ENCODE assay signal across 17 cellular contexts in the genomic region with DNA sequence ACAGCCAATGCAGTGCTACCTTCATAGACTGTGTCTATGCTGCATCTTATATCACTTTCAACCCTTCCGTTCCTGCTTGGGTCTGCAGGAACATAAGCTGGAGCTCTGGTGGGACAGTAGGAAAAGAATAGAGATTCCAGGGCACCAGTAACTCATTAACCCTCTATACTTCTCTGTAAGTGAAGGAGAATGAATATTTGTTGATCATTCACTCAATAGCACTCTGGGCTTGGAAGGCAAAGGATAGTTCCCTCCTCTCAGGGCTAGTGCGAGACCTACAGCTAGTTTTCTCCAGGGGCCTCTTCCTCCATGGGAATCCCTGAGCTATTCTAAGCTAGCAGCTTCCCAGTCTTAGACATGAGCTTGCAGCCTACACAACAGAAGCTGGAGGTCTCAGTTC.
DNase-seq lines count a peak whose midpoint lies in the region; FAIRE-seq and TF ChIP-seq lines count a peak whose summit lies in the region.
"Had no signal": no experiment of that assay in that cellular context is flagged by ENCODE, and none has a peak within 500 bp of the region (broad histone marks: within the 10 kb centered on the region; RNA-seq: fewer than 3 reads in every experiment).

No MANE protein-coding gene starts in this region.

- TF ChIP-seq CTCF in neural progenitor cell (IDR thresholded peaks at IDR 0.05) (no peak), brain microvascular endothelial cell (IDR thresholded peaks at IDR 0.05; ENCODE audit: low read depth, low read length, missing control alignments) (no peak)

- H3K27ac ChIP-seq in neural progenitor cell = no peak overlapping the region
- H3K27ac ChIP-seq in brain microvascular endothelial cell = no peak overlapping the region
- H3K27ac ChIP-seq: HL-60 had no signal

- H4K20me1 ChIP-seq in neural progenitor cell (ENCODE audit: low read depth) = no peaks in the 10 kb centered on the region

- H3K36me3 ChIP-seq in neural progenitor cell (no peaks in the 10 kb centered on the region), brain microvascular endothelial cell (replicated peaks) (no peaks in the 10 kb centered on the region)

- H3F3A ChIP-seq in neural progenitor cell (ENCODE audit: low read depth) = no peaks in the 10 kb centered on the region

- H3K36me3 Mint-ChIP-seq in neural progenitor cell = no peaks in the 10 kb centered on the region

- H3K79me2 ChIP-seq in neural progenitor cell (ENCODE audit: low read depth) = no peaks in the 10 kb centered on the region

- in situ Hi-C loops in ACHN (cut with HindIII; ENCODE audit: low pct_ligation_motif_present, low pct_unique_long_range_greater_than_20kb, low sequenced_read_pairs) (no loop called here), brain microvascular endothelial cell (cut with HindIII; ENCODE audit: low pct_ligation_motif_present, low sequenced_read_pairs) (no loop called here)

- no peaks in the 10 kb centered on the region for H3K4me1 ChIP-seq in neural progenitor cell

- H3K9ac ChIP-seq in neural progenitor cell = no peak overlapping the region

- CTCF ChIA-PET in HEK293T (lab: Yijun Ruan, JAX) = no interaction called here

- H3K27ac Mint-ChIP-seq in neural progenitor cell = no peak overlapping the region
- H3K27ac Mint-ChIP-seq: B cell; CD4-positive, alpha-beta T cell; H9 had no signal

- H3K4me3 ChIP-seq in neural progenitor cell = no peak overlapping the region
- H3K4me3 ChIP-seq in brain microvascular endothelial cell (ENCODE audit: low read depth, low read length) = no peak overlapping the region

- POLR2A ChIA-PET in HEK293T (lab: Yijun Ruan, JAX) = no interaction called here

- peak; percentile 1 for DNase-seq in ACHN
- DNase-seq in HTR-8/SVneo (ENCODE audit: insufficient read length, low spot score) = no peak
- peak; percentile 66 for DNase-seq in left kidney (ENCODE audit: low read depth, low spot score)
- no peak for DNase-seq in neural progenitor cell (ENCODE audit: low spot score)
- DNase-seq in brain microvascular endothelial cell = no peak
- DNase-seq in HEK293T (ENCODE audit: extremely low spot score) = no peak
- no peak for DNase-seq in HK-2 (ENCODE audit: unreplicated experiment)
- DNase-seq: C1 segment of cervical spinal cord; Calu3; CD4-positive, alpha-beta T cell; DMS 273 treated with DMSO at 0.1 percent for 48 hours; GOT3; H9; IMR-90 had no signal

- H3K9me3 ChIP-seq in neural progenitor cell (ENCODE audit: low read depth) = no peaks in the 10 kb centered on the region

- peak; percentile 64 for FAIRE-seq in HTR-8/SVneo (lab: Jason Lieb, UNC)
- FAIRE-seq: GM12891 had no signal

- no peak overlapping the region for H3K4me3 Mint-ChIP-seq in neural progenitor cell
- H3K4me3 Mint-ChIP-seq: B cell; CD4-positive, alpha-beta T cell; H9 had no signal

- peak overlapping the region; percentile 40 for H2AFZ ChIP-seq in neural progenitor cell (replicated peaks)

- no peaks in the 10 kb centered on the region for H3K27me3 ChIP-seq in neural progenitor cell
- no peaks in the 10 kb centered on the region for H3K27me3 ChIP-seq in brain microvascular endothelial cell (replicated peaks)

- peaks cover 3% of the 10 kb centered on the region for H3K4me1 Mint-ChIP-seq in neural progenitor cell
- H3K4me1 Mint-ChIP-seq: B cell, H9 had no signal

- no peak overlapping the region for H3K4me2 ChIP-seq in neural progenitor cell

- H3K9me3 Mint-ChIP-seq in neural progenitor cell = peaks cover 9% of the 10 kb centered on the region
- H3K9me3 Mint-ChIP-seq: H9 had no signal

- peaks cover 3% of the 10 kb centered on the region for H3K27me3 Mint-ChIP-seq in neural progenitor cell (ENCODE audit: insufficient read depth, low read depth)
- H3K27me3 Mint-ChIP-seq: CD4-positive, alpha-beta T cell had no signal

TF ChIP-seq in HEK293T, 16 proteins besides CTCF, POLR2A, EP300 and RAD21:
- TF ChIP-seq ELF4 (IDR thresholded peaks at IDR 0.05) = no peak
- TF ChIP-seq BHLHE40 (IDR thresholded peaks at IDR 0.05; ENCODE audit: borderline replicate concordance) = no peak
- no peak for TF ChIP-seq FOXM1 (IDR thresholded peaks at IDR 0.05; ENCODE audit: borderline replicate concordance)
- TF ChIP-seq, protein P1, sequence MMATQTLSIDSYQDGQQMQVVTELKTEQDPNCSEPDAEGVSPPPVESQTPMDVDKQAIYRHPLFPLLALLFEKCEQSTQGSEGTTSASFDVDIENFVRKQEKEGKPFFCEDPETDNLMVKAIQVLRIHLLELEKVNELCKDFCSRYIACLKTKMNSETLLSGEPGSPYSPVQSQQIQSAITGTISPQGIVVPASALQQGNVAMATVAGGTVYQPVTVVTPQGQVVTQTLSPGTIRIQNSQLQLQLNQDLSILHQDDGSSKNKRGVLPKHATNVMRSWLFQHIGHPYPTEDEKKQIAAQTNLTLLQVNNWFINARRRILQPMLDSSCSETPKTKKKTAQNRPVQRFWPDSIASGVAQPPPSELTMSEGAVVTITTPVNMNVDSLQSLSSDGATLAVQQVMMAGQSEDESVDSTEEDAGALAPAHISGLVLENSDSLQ (IDR thresholded peaks at IDR 0.05) = no peak
- no peak for TF ChIP-seq SUZ12 (IDR thresholded peaks at IDR 0.05)
- TF ChIP-seq FOXK2 (IDR thresholded peaks at IDR 0.05) = no peak
- no peak for TF ChIP-seq SP1 (IDR thresholded peaks at IDR 0.05)
- TF ChIP-seq CTBP1 (IDR thresholded peaks at IDR 0.05; ENCODE audit: borderline replicate concordance) = no peak
- no peak for TF ChIP-seq NFRKB (IDR thresholded peaks at IDR 0.05)
- TF ChIP-seq ARNT (IDR thresholded peaks at IDR 0.05) = no peak
- no peak for TF ChIP-seq HDGF (IDR thresholded peaks at IDR 0.05; ENCODE audit: borderline replicate concordance)
- no peak for TF ChIP-seq L3MBTL2 (conservative IDR thresholded peaks at IDR 0.05)
- TF ChIP-seq TARDBP (IDR thresholded peaks at IDR 0.05) = no peak
- TF ChIP-seq FOXA1 (IDR thresholded peaks at IDR 0.05) = no peak
- no peak for TF ChIP-seq LEF1 (IDR thresholded peaks at IDR 0.05; ENCODE audit: borderline replicate concordance)
- TF ChIP-seq ZNF384 (IDR thresholded peaks at IDR 0.05) = no peak

Comparison
In these comparisons a context has a peak if more than half of its experiments do, and no peak if none do; other contexts are left out.
1. DNase-seq: peak in ACHN (single experiment) and left kidney (single experiment); none in HTR-8/SVneo (single experiment), neural progenitor cell (single experiment), brain microvascular endothelial cell (single experiment), HEK293T (single experiment) and HK-2 (single experiment).